ENCODE assay signal across 26 cellular contexts in genomic region chr12:2068638-2069037, GRCh38. TPM values are rescaled to one million over a fixed set of nuclear protein-coding genes. Genes with fewer than 3 reads are reported as not detected.
DNase-seq lines count a peak whose midpoint lies in the region; ATAC-seq and TF ChIP-seq lines count a peak whose summit lies in the region.
"Had no signal": no experiment of that assay in that cellular context is flagged by ENCODE, and none has a peak within 500 bp of the region (broad histone marks: within the 10 kb centered on the region; RNA-seq: fewer than 3 reads in every experiment).

No MANE protein-coding gene starts in this region.

- TF ChIP-seq POLR2A in esophagus muscularis mucosa (IDR thresholded peaks at IDR 0.05; ENCODE audit: low read depth) (no peak), GM18505 (IDR thresholded peaks at IDR 0.05; ENCODE audit: borderline replicate concordance, extremely low read depth, insufficient read depth, insufficient read length) (no peak)

- peaks cover 10% of the 10 kb centered on the region for H3K4me1 Mint-ChIP-seq in CD14-positive monocyte

- H3K27ac Mint-ChIP-seq in CD14-positive monocyte: no peak overlapping the region
- H3K27ac Mint-ChIP-seq: CD4-positive, alpha-beta memory T cell; GM23338; H9 had no signal

- peaks cover 0 to 3% of the 10 kb centered on the region in 2 donors for H3K36me3 Mint-ChIP-seq in CD14-positive monocyte

- no peak overlapping the region for H3K4me3 Mint-ChIP-seq in CD14-positive monocyte
- H3K4me3 Mint-ChIP-seq: GM23338, H9 had no signal

- peaks cover 28 to 66% (median 56%) of the 10 kb centered on the region in 4 donors for H3K4me1 ChIP-seq in esophagus muscularis mucosa
- H3K4me1 ChIP-seq in left ventricle myocardium inferior: peaks cover 67% of the 10 kb centered on the region
- peaks cover 37% of the 10 kb centered on the region for H3K4me1 ChIP-seq in rectal smooth muscle tissue (ENCODE audit: control insufficient read depth, insufficient read depth, low read length)
- H3K4me1 ChIP-seq: A549 had no signal

- TF ChIP-seq CTCF in esophagus muscularis mucosa (IDR thresholded peaks at IDR 0.05) (no peak), left ventricle myocardium inferior (IDR thresholded peaks at IDR 0.05; ENCODE audit: borderline replicate concordance) (no peak), CD14-positive monocyte (IDR thresholded peaks at IDR 0.05) (no peak)

- H3K36me3 ChIP-seq in esophagus muscularis mucosa (no peaks in the 10 kb centered on the region), left ventricle myocardium inferior (peaks cover 19% of the 10 kb centered on the region), rectal smooth muscle tissue (ENCODE audit: control insufficient read depth, insufficient read depth, low read length) (no peaks in the 10 kb centered on the region)
- H3K36me3 ChIP-seq: BLaER1 treated with 17β-estradiol and CSF1 and Interleukin-3, amounts not matched to agents 10 nM and 100 nM; MG63 had no signal

- H3K27ac ChIP-seq in esophagus muscularis mucosa (replicated peaks in 1 of 4) (peak overlapping the region; percentile 22 to 49 (median 36)), left ventricle myocardium inferior (replicated peaks) (peak overlapping the region; percentile 58), rectal smooth muscle tissue (ENCODE audit: low read depth, low read length) (peak overlapping the region; percentile 66)
- H3K27ac ChIP-seq: A549; BLaER1 treated with 17β-estradiol and CSF1 and Interleukin-3, amounts not matched to agents 10 nM and 100 nM; PC-9 had no signal

- H3K4me3 ChIP-seq in esophagus muscularis mucosa (no peak overlapping the region), left ventricle myocardium inferior (no peak overlapping the region), rectal smooth muscle tissue (ENCODE audit: low read length) (no peak overlapping the region)
- H3K4me3 ChIP-seq: A549; BLaER1 treated with 17β-estradiol and CSF1 and Interleukin-3, amounts not matched to agents 10 nM and 100 nM; GM23338; MG63; PC-9 had no signal

- TF ChIP-seq EP300 in esophagus muscularis mucosa (IDR thresholded peaks at IDR 0.05): no peak

- DNase-seq in esophagus muscularis mucosa (ENCODE audit: extremely low spot score) (no peak), left ventricle myocardium inferior (no peak), T-helper 1 cell (no peak), CD14-positive monocyte (ENCODE audit: low spot score) (no peak), nucleus accumbens (lab: John Stamatoyannopoulos, UW) (no peak)
- DNase-seq: AML-193; CD4-positive, alpha-beta memory T cell; COR-L47; DMS53; H9; IMR-90; KG1; MG63; NCI-H1105 treated with DMSO at 0.1 percent for 48 hours; NCI-H146; NCI-H2029; NCI-H524 treated with DMSO at 0.1 percent for 48 hours; NCI-H774; PC-9; RPMI8226; SHP77 treated with DMSO at 0.1 percent for 48 hours had no signal

- no peak for ATAC-seq in GM18505 (IDR thresholded peaks at IDR 0.05; ENCODE audit: unreplicated experiment)
- ATAC-seq: A549, GM23338 had no signal

- no peak overlapping the region for H3K9ac ChIP-seq in rectal smooth muscle tissue (ENCODE audit: low read length)
- H3K9ac ChIP-seq: BLaER1 treated with 17β-estradiol and CSF1 and Interleukin-3, amounts not matched to agents 10 nM and 100 nM had no signal

- intact Hi-C loops in esophagus muscularis mucosa (cut with DNase I): loop anchor here (5.0 kb wide), 1 partner anchor 109 kb away; no protein-coding TSS in a partner anchor
- intact Hi-C loops in left ventricle myocardium inferior (cut with micrococcal nuclease): no loop called here
- intact Hi-C loops in CD14-positive monocyte (cut with micrococcal nuclease): no loop called here

- H3K9me3 ChIP-seq in esophagus muscularis mucosa (peaks cover 0 to 25% (median 7%) of the 10 kb centered on the region in 4 donors), left ventricle myocardium inferior (replicated peaks) (peaks cover 15% of the 10 kb centered on the region)

- H3K27me3 ChIP-seq in esophagus muscularis mucosa (no peaks in the 10 kb centered on the region), left ventricle myocardium inferior (ENCODE audit: low read depth) (no peaks in the 10 kb centered on the region), rectal smooth muscle tissue (ENCODE audit: control insufficient read depth, insufficient read depth, low read length) (no peaks in the 10 kb centered on the region)
- H3K27me3 ChIP-seq: BLaER1 treated with 17β-estradiol and CSF1 and Interleukin-3, amounts not matched to agents 10 nM and 100 nM; MG63 had no signal

- 88% methylated on average over 6 of the region's 6 CpGs for WGBS in esophagus muscularis mucosa

- peaks cover 2 to 13% (median 5%) of the 10 kb centered on the region in 3 donors for H3K27me3 Mint-ChIP-seq in CD14-positive monocyte (ENCODE audit: low read depth in 3 of 3)

- peaks cover 14 to 33% (median 27%) of the 10 kb centered on the region in 7 donors for H3K9me3 Mint-ChIP-seq in CD14-positive monocyte

RNA-seq across cellular contexts. Expression of gene CACNA1C, which starts 15.9 kb away (rescaled TPM):
- 100 to 1,000 TPM in 1 of 4 donors, 10 to 100 TPM in 3; 44.1 to 104 (median 49.4) TPM for total RNA-seq in esophagus muscularis mucosa
- total RNA-seq in left ventricle myocardium inferior: 137 TPM
- not detected for polyA plus RNA-seq in CD14-positive monocyte
- total RNA-seq: PC-9 had no signal
- polyA plus RNA-seq: A549 had no signal
